ENCODE assay signal across 28 cellular contexts in the genomic region with DNA sequence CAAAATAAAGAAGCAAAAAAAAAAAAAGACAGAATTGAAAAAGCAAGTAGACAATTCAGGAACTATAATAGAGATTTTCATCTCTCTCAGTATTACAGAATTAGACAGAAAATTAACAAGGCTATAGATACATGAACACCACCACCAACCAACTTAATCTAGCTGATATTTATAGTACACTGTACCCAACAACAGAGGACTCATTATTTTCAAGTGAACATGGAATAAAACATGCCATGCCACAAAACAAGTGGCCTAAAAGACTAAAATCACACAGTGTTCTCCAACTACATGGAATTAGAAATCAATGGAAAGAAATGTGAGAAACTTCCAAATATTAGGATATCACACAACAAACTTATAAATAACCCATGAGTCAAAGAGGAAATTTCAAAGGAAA.
"Had no signal": no experiment of that assay in that cellular context is flagged by ENCODE, and none has a peak within 500 bp of the region (broad histone marks: within the 10 kb centered on the region; RNA-seq: fewer than 3 reads in every experiment).

No MANE protein-coding gene starts in this region.

- H3K27ac Mint-ChIP-seq: activated CD4-positive, alpha-beta memory T cell treated with anti-CD3 and anti-CD28 coated beads for 36 hours; activated CD4-positive, alpha-beta T cell treated with anti-CD3 and anti-CD28 coated beads for 36 hours; activated CD4-positive, alpha-beta T cell treated with anti-CD3 and anti-CD28 coated beads, Interleukin-2, amount 10 ng/mL, durations not matched to agents 24 days and 14 days; activated CD8-positive, alpha-beta T cell treated with anti-CD3 and anti-CD28 coated beads, Interleukin-2, amount 10 ng/mL, durations not matched to agents 7 days and 5 days; activated naive CD8-positive, alpha-beta T cell had no signal

- H3K4me3 Mint-ChIP-seq: activated CD4-positive, alpha-beta memory T cell treated with anti-CD3 and anti-CD28 coated beads for 36 hours; activated CD4-positive, alpha-beta T cell treated with anti-CD3 and anti-CD28 coated beads for 36 hours; activated CD4-positive, alpha-beta T cell treated with anti-CD3 and anti-CD28 coated beads, Interleukin-2, amount 10 ng/mL, durations not matched to agents 24 days and 14 days; activated CD8-positive, alpha-beta T cell treated with anti-CD3 and anti-CD28 coated beads, Interleukin-2, amount 10 ng/mL, durations not matched to agents 7 days and 5 days; activated naive CD8-positive, alpha-beta T cell; effector memory CD8-positive, alpha-beta T cell had no signal

- H3K27me3 Mint-ChIP-seq: activated CD4-positive, alpha-beta memory T cell treated with anti-CD3 and anti-CD28 coated beads for 36 hours; activated CD4-positive, alpha-beta T cell treated with anti-CD3 and anti-CD28 coated beads for 36 hours; activated CD4-positive, alpha-beta T cell treated with anti-CD3 and anti-CD28 coated beads, Interleukin-2, amount 10 ng/mL, durations not matched to agents 24 days and 14 days; activated naive CD8-positive, alpha-beta T cell; activated T-helper 17 cell treated with anti-CD3 and anti-CD28 coated beads, Interleukin-2, amount 50 U/mL, for 72 hours; effector memory CD8-positive, alpha-beta T cell had no signal

- H3K9me3 Mint-ChIP-seq: activated CD4-positive, alpha-beta memory T cell treated with anti-CD3 and anti-CD28 coated beads for 36 hours; activated CD4-positive, alpha-beta T cell treated with anti-CD3 and anti-CD28 coated beads, Interleukin-2, amount 10 ng/mL, durations not matched to agents 24 days and 14 days; activated T-helper 17 cell treated with anti-CD3 and anti-CD28 coated beads, Interleukin-2, amount 50 U/mL, for 72 hours; effector memory CD8-positive, alpha-beta T cell had no signal

- ATAC-seq: activated CD4-positive, alpha-beta T cell treated with anti-CD3 and anti-CD28 coated beads for 36 hours; activated CD8-positive, alpha-beta T cell treated with anti-CD3 and anti-CD28 coated beads, Interleukin-2, amount 10 ng/mL, durations not matched to agents 7 days and 5 days; activated T-helper 17 cell treated with anti-CD3 and anti-CD28 coated beads, Interleukin-2, amount 50 U/mL, for 72 hours; effector memory CD8-positive, alpha-beta T cell had no signal

- DNase-seq: activated CD4-positive, alpha-beta memory T cell treated with anti-CD3 and anti-CD28 coated beads for 36 hours; activated CD4-positive, alpha-beta T cell treated with anti-CD3 and anti-CD28 coated beads for 36 hours; activated CD4-positive, alpha-beta T cell treated with anti-CD3 and anti-CD28 coated beads, Interleukin-2, amount 10 ng/mL, durations not matched to agents 24 days and 14 days; activated CD4-positive, CD25-positive, alpha-beta regulatory T cell; activated CD4-positive, CD25-positive, alpha-beta regulatory T cell treated with anti-CD3 and anti-CD28 coated beads, Interleukin-2, amount 50 U/mL, for 72 hours; activated CD8-positive, alpha-beta T cell treated with anti-CD3 and anti-CD28 coated beads, Interleukin-2, amount 10 ng/mL, durations not matched to agents 7 days and 5 days; activated effector memory CD4-positive, alpha-beta T cell treated with Interleukin-2 at 50 U/mL for 16 hours; activated gamma-delta T cell treated with Interleukin-2 at 50 U/mL for 16 hours; activated naive CD4-positive, alpha-beta T cell treated with anti-CD3 and anti-CD28 coated beads, Interleukin-2, amount 50 U/mL, for 16 hours; activated naive CD4-positive, alpha-beta T cell treated with Interleukin-2 at 50 U/mL for 16 hours; activated T-cell treated with anti-CD3 and anti-CD28 coated beads, Interleukin-2, amount 50 U/mL, for 48 hours; amniotic stem cell; anterior cingulate cortex; brain microvascular endothelial cell; caudate nucleus; cortex of kidney; effector CD4-positive, alpha-beta T cell; effector memory CD8-positive, alpha-beta T cell; erythroblast; esophagus squamous epithelium; head of caudate nucleus; hippocampal formation; T-helper 2 cell had no signal

- FAIRE-seq: astrocyte, colon, frontal cortex had no signal
